ENCODE assay signal across 2 cellular contexts in genomic region chr7:9869566-9869965, GRCh38.
TF ChIP-seq lines count a peak whose summit lies in the region.

No MANE protein-coding gene starts in this region.

TF ChIP-seq in liver, 16 proteins besides CTCF, POLR2A, EP300 and RAD21 (continued from another document):
- TF ChIP-seq HNF4G (IDR thresholded peaks at IDR 0.05) (no peak), HNF4A (conservative IDR thresholded peaks at IDR 0.05) (no peak), EGR1 (IDR thresholded peaks at IDR 0.05; ENCODE audit: low read depth in 2 of 2) (no peak), SP1 (IDR thresholded peaks at IDR 0.05) (no peak), YY1 (IDR thresholded peaks at IDR 0.05) (no peak), FOXA1 (IDR thresholded peaks at IDR 0.05) (no peak)
- TF ChIP-seq, protein P1, sequence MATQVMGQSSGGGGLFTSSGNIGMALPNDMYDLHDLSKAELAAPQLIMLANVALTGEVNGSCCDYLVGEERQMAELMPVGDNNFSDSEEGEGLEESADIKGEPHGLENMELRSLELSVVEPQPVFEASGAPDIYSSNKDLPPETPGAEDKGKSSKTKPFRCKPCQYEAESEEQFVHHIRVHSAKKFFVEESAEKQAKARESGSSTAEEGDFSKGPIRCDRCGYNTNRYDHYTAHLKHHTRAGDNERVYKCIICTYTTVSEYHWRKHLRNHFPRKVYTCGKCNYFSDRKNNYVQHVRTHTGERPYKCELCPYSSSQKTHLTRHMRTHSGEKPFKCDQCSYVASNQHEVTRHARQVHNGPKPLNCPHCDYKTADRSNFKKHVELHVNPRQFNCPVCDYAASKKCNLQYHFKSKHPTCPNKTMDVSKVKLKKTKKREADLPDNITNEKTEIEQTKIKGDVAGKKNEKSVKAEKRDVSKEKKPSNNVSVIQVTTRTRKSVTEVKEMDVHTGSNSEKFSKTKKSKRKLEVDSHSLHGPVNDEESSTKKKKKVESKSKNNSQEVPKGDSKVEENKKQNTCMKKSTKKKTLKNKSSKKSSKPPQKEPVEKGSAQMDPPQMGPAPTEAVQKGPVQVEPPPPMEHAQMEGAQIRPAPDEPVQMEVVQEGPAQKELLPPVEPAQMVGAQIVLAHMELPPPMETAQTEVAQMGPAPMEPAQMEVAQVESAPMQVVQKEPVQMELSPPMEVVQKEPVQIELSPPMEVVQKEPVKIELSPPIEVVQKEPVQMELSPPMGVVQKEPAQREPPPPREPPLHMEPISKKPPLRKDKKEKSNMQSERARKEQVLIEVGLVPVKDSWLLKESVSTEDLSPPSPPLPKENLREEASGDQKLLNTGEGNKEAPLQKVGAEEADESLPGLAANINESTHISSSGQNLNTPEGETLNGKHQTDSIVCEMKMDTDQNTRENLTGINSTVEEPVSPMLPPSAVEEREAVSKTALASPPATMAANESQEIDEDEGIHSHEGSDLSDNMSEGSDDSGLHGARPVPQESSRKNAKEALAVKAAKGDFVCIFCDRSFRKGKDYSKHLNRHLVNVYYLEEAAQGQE (IDR thresholded peaks at IDR 0.05), result no peak

TF ChIP-seq in HepG2, 621 proteins besides CTCF, POLR2A, EP300 and RAD21 (continued from another document):
- no peak for TF ChIP-seq SKI (IDR thresholded peaks at IDR 0.05; ENCODE audit: partially characterized antibody)
- no peak for TF ChIP-seq KAT2B (IDR thresholded peaks at IDR 0.05; ENCODE audit: borderline replicate concordance, low read depth, low read length)
- TF ChIP-seq MLX (CRISPR knock-in tag; IDR thresholded peaks at IDR 0.05), result no peak
- TF ChIP-seq, protein P2, sequence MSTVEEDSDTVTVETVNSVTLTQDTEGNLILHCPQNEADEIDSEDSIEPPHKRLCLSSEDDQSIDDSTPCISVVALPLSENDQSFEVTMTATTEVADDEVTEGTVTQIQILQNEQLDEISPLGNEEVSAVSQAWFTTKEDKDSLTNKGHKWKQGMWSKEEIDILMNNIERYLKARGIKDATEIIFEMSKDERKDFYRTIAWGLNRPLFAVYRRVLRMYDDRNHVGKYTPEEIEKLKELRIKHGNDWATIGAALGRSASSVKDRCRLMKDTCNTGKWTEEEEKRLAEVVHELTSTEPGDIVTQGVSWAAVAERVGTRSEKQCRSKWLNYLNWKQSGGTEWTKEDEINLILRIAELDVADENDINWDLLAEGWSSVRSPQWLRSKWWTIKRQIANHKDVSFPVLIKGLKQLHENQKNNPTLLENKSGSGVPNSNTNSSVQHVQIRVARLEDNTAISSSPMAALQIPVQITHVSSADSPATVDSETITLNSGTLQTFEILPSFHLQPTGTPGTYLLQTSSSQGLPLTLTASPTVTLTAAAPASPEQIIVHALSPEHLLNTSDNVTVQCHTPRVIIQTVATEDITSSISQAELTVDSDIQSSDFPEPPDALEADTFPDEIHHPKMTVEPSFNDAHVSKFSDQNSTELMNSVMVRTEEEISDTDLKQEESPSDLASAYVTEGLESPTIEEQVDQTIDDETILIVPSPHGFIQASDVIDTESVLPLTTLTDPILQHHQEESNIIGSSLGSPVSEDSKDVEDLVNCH (CRISPR knock-in tag; IDR thresholded peaks at IDR 0.05), result no peak
- TF ChIP-seq KLF12 (CRISPR knock-in tag; IDR thresholded peaks at IDR 0.05; ENCODE audit: borderline replicate concordance), result no peak
- TF ChIP-seq BORCS8-MEF2B (CRISPR knock-in tag; IDR thresholded peaks at IDR 0.05), result no peak
- TF ChIP-seq CEBPZ (IDR thresholded peaks at IDR 0.05; ENCODE audit: low read length), result no peak
- TF ChIP-seq ZIK1 (CRISPR knock-in tag; IDR thresholded peaks at IDR 0.05; ENCODE audit: borderline replicate concordance, low read depth), result no peak
- no peak for TF ChIP-seq ZFYVE20 (CRISPR knock-in tag; IDR thresholded peaks at IDR 0.05; ENCODE audit: borderline replicate concordance, low read depth)
- TF ChIP-seq ZNF678 (CRISPR knock-in tag; IDR thresholded peaks at IDR 0.05), result no peak
- no peak for TF ChIP-seq REXO4 (CRISPR knock-in tag; IDR thresholded peaks at IDR 0.05; ENCODE audit: borderline replicate concordance)
- TF ChIP-seq ATF7 (IDR thresholded peaks at IDR 0.05), result no peak
- no peak for TF ChIP-seq ATF7 (CRISPR knock-in tag; IDR thresholded peaks at IDR 0.05)
- no peak for TF ChIP-seq TGIF2 (CRISPR knock-in tag; IDR thresholded peaks at IDR 0.05)
- TF ChIP-seq ZNF160 (CRISPR knock-in tag; IDR thresholded peaks at IDR 0.05), result no peak
- no peak for TF ChIP-seq MED1 (CRISPR knock-in tag; IDR thresholded peaks at IDR 0.05)
- no peak for TF ChIP-seq DRAP1 (CRISPR knock-in tag; IDR thresholded peaks at IDR 0.05)
